Comparison of ENCODE assay signal across 35 cellular contexts in genomic region chrX:131073607-131074006, GRCh38. TPM values are rescaled to one million over a fixed set of nuclear protein-coding genes. Genes with fewer than 3 reads are reported as not detected.
"Had no signal": no experiment of that assay in that cellular context is flagged by ENCODE, and none has a peak within 500 bp of the region (broad histone marks: within the 10 kb centered on the region; RNA-seq: fewer than 3 reads in every experiment).

No MANE protein-coding gene starts in this region.

- H3K36me3 Mint-ChIP-seq: activated naive CD4-positive, alpha-beta T cell treated with anti-CD3 and anti-CD28 coated beads, Interleukin-2, amount 50 U/mL, for 24 hours; stimulated activated effector memory CD8-positive, alpha-beta T cell treated with anti-CD3 and anti-CD28 coated beads, Interleukin-12 subunit alpha, Interleukin-12 subunit beta, amount 100 ng/mL, for 72 hours had no signal

- H3K79me2 ChIP-seq: hepatocyte had no signal

- H3K4me1 Mint-ChIP-seq: activated CD4-positive, alpha-beta T cell treated with anti-CD3 and anti-CD28 coated beads, Interleukin-2, amount 10 ng/mL, durations not matched to agents 7 days and 5 days; activated naive CD4-positive, alpha-beta T cell treated with anti-CD3 and anti-CD28 coated beads, Interleukin-2, amount 50 U/mL, for 24 hours; activated naive CD8-positive, alpha-beta T cell treated with anti-CD3 and anti-CD28 coated beads, Interleukin-2, amount 50 U/mL, for 24 hours; central memory CD8-positive, alpha-beta T cell; stimulated activated effector memory CD8-positive, alpha-beta T cell treated with anti-CD3 and anti-CD28 coated beads, Interleukin-12 subunit alpha, Interleukin-12 subunit beta, amount 100 ng/mL, for 72 hours had no signal

- H3K4me3 ChIP-seq: gastroesophageal sphincter, hepatocyte, mucosa of descending colon, pancreas, prostate gland, sigmoid colon, thoracic aorta, vagina had no signal

- H3K27ac Mint-ChIP-seq: activated CD4-positive, alpha-beta T cell treated with anti-CD3 and anti-CD28 coated beads, Interleukin-2, amount 10 ng/mL, durations not matched to agents 7 days and 5 days; activated CD8-positive, alpha-beta T cell treated with anti-CD3 and anti-CD28 coated beads for 36 hours; activated naive CD4-positive, alpha-beta T cell treated with anti-CD3 and anti-CD28 coated beads, Interleukin-2, amount 50 U/mL, for 24 hours; activated naive CD8-positive, alpha-beta T cell treated with anti-CD3 and anti-CD28 coated beads, Interleukin-2, amount 50 U/mL, for 24 hours; activated T-helper 2 cell treated with anti-CD3 and anti-CD28 coated beads, Interferon-gamma antibody, Interleukin-2, Interleukin-4, amounts not matched to agents 10 μg/mL and 5 μg/mL and 100 μg/mL, durations not matched to agents 14 hours and 24 hours and 36 hours; nephron; stimulated activated effector memory CD8-positive, alpha-beta T cell treated with anti-CD3 and anti-CD28 coated beads, Interleukin-12 subunit alpha, Interleukin-12 subunit beta, amount 100 ng/mL, for 72 hours; stimulated activated naive CD8-positive, alpha-beta T cell treated with anti-CD3 and anti-CD28 coated beads, Interleukin-15, Interleukin-2, amounts not matched to agents 100 ng/mL and 50 ng/mL, for 24 hours had no signal

- ATAC-seq: activated CD8-positive, alpha-beta T cell treated with anti-CD3 and anti-CD28 coated beads for 36 hours; activated naive CD8-positive, alpha-beta T cell treated with anti-CD3 and anti-CD28 coated beads, Interleukin-2, amount 50 U/mL, for 24 hours; activated T-cell treated with anti-CD3 and anti-CD28 coated beads, Interleukin-2, amount 50 U/mL, for 4 hours; gastroesophageal sphincter; left ventricle myocardium superior; mucosa of descending colon; pancreas; stimulated activated effector memory CD8-positive, alpha-beta T cell treated with anti-CD3 and anti-CD28 coated beads, Interleukin-12 subunit alpha, Interleukin-12 subunit beta, amount 100 ng/mL, for 72 hours had no signal

- H3K27me3 ChIP-seq: vagina had no signal

- H3K4me3 Mint-ChIP-seq: activated CD4-positive, alpha-beta T cell treated with anti-CD3 and anti-CD28 coated beads, Interleukin-2, amount 10 ng/mL, durations not matched to agents 7 days and 5 days; activated CD8-positive, alpha-beta T cell treated with anti-CD3 and anti-CD28 coated beads for 36 hours; activated naive CD4-positive, alpha-beta T cell treated with anti-CD3 and anti-CD28 coated beads, Interleukin-2, amount 50 U/mL, for 24 hours; activated naive CD8-positive, alpha-beta T cell treated with anti-CD3 and anti-CD28 coated beads, Interleukin-2, amount 50 U/mL, for 24 hours; activated T-cell treated with anti-CD3 and anti-CD28 coated beads, Interleukin-2, amount 50 U/mL, for 4 hours; central memory CD8-positive, alpha-beta T cell; stimulated activated effector memory CD8-positive, alpha-beta T cell treated with anti-CD3 and anti-CD28 coated beads, Interleukin-12 subunit alpha, Interleukin-12 subunit beta, amount 100 ng/mL, for 72 hours; stimulated activated naive CD8-positive, alpha-beta T cell treated with anti-CD3 and anti-CD28 coated beads, Interleukin-15, Interleukin-2, amounts not matched to agents 100 ng/mL and 50 ng/mL, for 24 hours had no signal

- H3K36me3 ChIP-seq: gastroesophageal sphincter, pancreas, prostate gland, sigmoid colon, thoracic aorta, vagina had no signal

- H3K9me3 Mint-ChIP-seq: activated CD4-positive, alpha-beta T cell treated with anti-CD3 and anti-CD28 coated beads, Interleukin-2, amount 10 ng/mL, durations not matched to agents 7 days and 5 days; activated CD8-positive, alpha-beta T cell treated with anti-CD3 and anti-CD28 coated beads for 36 hours; activated naive CD4-positive, alpha-beta T cell treated with anti-CD3 and anti-CD28 coated beads, Interleukin-2, amount 50 U/mL, for 24 hours; activated naive CD8-positive, alpha-beta T cell treated with anti-CD3 and anti-CD28 coated beads, Interleukin-2, amount 50 U/mL, for 24 hours; activated T-cell treated with anti-CD3 and anti-CD28 coated beads, Interleukin-2, amount 50 U/mL, for 4 hours; activated T-helper 2 cell treated with anti-CD3 and anti-CD28 coated beads, Interferon-gamma antibody, Interleukin-2, Interleukin-4, amounts not matched to agents 10 μg/mL and 5 μg/mL and 100 μg/mL, durations not matched to agents 14 hours and 24 hours and 36 hours; central memory CD8-positive, alpha-beta T cell; nephron; stimulated activated effector memory CD8-positive, alpha-beta T cell treated with anti-CD3 and anti-CD28 coated beads, Interleukin-12 subunit alpha, Interleukin-12 subunit beta, amount 100 ng/mL, for 72 hours; stimulated activated naive CD8-positive, alpha-beta T cell treated with anti-CD3 and anti-CD28 coated beads, Interleukin-15, Interleukin-2, amounts not matched to agents 100 ng/mL and 50 ng/mL, for 24 hours had no signal

- DNase-seq: activated CD4-positive, alpha-beta T cell treated with anti-CD3 and anti-CD28 coated beads for 1 hour; activated CD4-positive, alpha-beta T cell treated with anti-CD3 and anti-CD28 coated beads, Interleukin-2, amount 10 ng/mL, durations not matched to agents 7 days and 5 days; activated CD8-positive, alpha-beta T cell treated with anti-CD3 and anti-CD28 coated beads for 36 hours; activated naive CD8-positive, alpha-beta T cell treated with anti-CD3 and anti-CD28 coated beads, Interleukin-2, amount 50 U/mL, for 24 hours; activated T-cell treated with anti-CD3 and anti-CD28 coated beads, Interleukin-2, amount 50 U/mL, for 4 hours; amygdala; dermis blood vessel endothelial cell; effector CD8-positive, alpha-beta T cell; islet precursor cell; left ventricle myocardium superior; mucosa of descending colon; nucleus accumbens; sigmoid colon; small intestine; stimulated activated CD4-positive, alpha-beta T cell treated with anti-CD3 and anti-CD28 coated beads, Interleukin-4, amount 100 ng/mL, for 24 hours; T-helper 2 cell; trophoblast cell had no signal

- H3K4me1 ChIP-seq: gastroesophageal sphincter, pancreas, prostate gland, sigmoid colon, vagina had no signal

- H3K27ac ChIP-seq: gastroesophageal sphincter, hepatocyte, pancreas, prostate gland, sigmoid colon, thoracic aorta, vagina had no signal

- H3K9me3 ChIP-seq: gastroesophageal sphincter, mucosa of descending colon, pancreas, prostate gland, sigmoid colon, thoracic aorta, vagina had no signal

- H2AFZ ChIP-seq: hepatocyte had no signal

RNA-seq across cellular contexts. Expression of gene ARHGAP36, which starts 15.5 kb away (rescaled TPM):
- total RNA-seq: activated CD4-positive, alpha-beta T cell treated with anti-CD3 and anti-CD28 coated beads, Interleukin-2, amount 10 ng/mL, durations not matched to agents 7 days and 5 days; activated CD8-positive, alpha-beta T cell treated with anti-CD3 and anti-CD28 coated beads for 36 hours; activated T-cell treated with anti-CD3 and anti-CD28 coated beads, Interleukin-2, amount 50 U/mL, for 4 hours; activated T-helper 2 cell treated with anti-CD3 and anti-CD28 coated beads, Interferon-gamma antibody, Interleukin-2, Interleukin-4, amounts not matched to agents 10 μg/mL and 5 μg/mL and 100 μg/mL, durations not matched to agents 14 hours and 24 hours and 36 hours; bronchial epithelial cell; dermis blood vessel endothelial cell; epithelial cell of proximal tubule; hepatocyte; left ventricle myocardium superior; lung microvascular endothelial cell; mesenteric fat pad; myocyte; pancreas; sigmoid colon; subcutaneous adipose tissue; thoracic aorta had no signal
